Comparison of ENCODE assay signal across 8 cellular contexts in genomic region chr12:66235626-66236281, GRCh38. TPM values are rescaled to one million over a fixed set of nuclear protein-coding genes. Genes with fewer than 3 reads are reported as not detected.
DNase-seq lines count a peak whose midpoint lies in the region; ATAC-seq and TF ChIP-seq lines count a peak whose summit lies in the region.

No MANE protein-coding gene starts in this region.

- H3K36me3 Mint-ChIP-seq in CD8-positive, alpha-beta T cell = no peaks in the 10 kb centered on the region
- no peaks in the 10 kb centered on the region for H3K36me3 Mint-ChIP-seq in naive B cell

- H3K27ac Mint-ChIP-seq in CD8-positive, alpha-beta T cell = no peak overlapping the region
- H3K27ac Mint-ChIP-seq in naive B cell = peak overlapping the region in 2 of 6 donors; percentile 17 to 75

- peaks cover 46% of the 10 kb centered on the region for H3K27me3 Mint-ChIP-seq in CD8-positive, alpha-beta T cell (ENCODE audit: low read depth)
- no peaks in the 10 kb centered on the region for H3K27me3 Mint-ChIP-seq in naive B cell

- peaks cover 7% of the 10 kb centered on the region for H3K4me1 Mint-ChIP-seq in CD8-positive, alpha-beta T cell (ENCODE audit: low read depth)
- H3K4me1 Mint-ChIP-seq in naive B cell = peaks cover 24 to 38% (median 29%) of the 10 kb centered on the region in 3 donors

- no peak overlapping the region for H3K4me3 ChIP-seq in CD8-positive, alpha-beta T cell (ENCODE audit: low read depth, low read length)
- H3K4me3 ChIP-seq in Karpas-422 (ENCODE audit: low read length) = peak overlapping the region; percentile 45; the same call in 1 of the 2 replicates
- H3K4me3 ChIP-seq in choroid plexus epithelial cell (ENCODE audit: low read depth, low read length) = peak overlapping the region; percentile 57

- no peak for TF ChIP-seq CTCF in CD8-positive, alpha-beta T cell (IDR thresholded peaks at IDR 0.05)
- TF ChIP-seq CTCF in choroid plexus epithelial cell (conservative IDR thresholded peaks at IDR 0.05; ENCODE audit: low read depth, low read length) = peak; percentile 35
- TF ChIP-seq CTCF in GM13976 (IDR thresholded peaks at IDR 0.05; ENCODE audit: borderline replicate concordance, control extremely low read depth, extremely low read depth, insufficient read depth, missing control alignments) = no peak

- no peak overlapping the region for H3K9ac ChIP-seq in Karpas-422 (ENCODE audit: low read length)

- no peaks in the 10 kb centered on the region for H3K79me2 ChIP-seq in Karpas-422 (ENCODE audit: low read length)

- in situ Hi-C loops in GM13976 (cut with MboI; ENCODE audit: low sequenced_read_pairs, unreplicated experiment) = no loop called here

- CTCF ChIA-PET in CD8-positive, alpha-beta T cell (lab: Charles Lee) = interaction anchor here (0.9 to 1.0 kb wide), 2 partner anchors 12 to 28 kb away, joined by 3 read pairs; no protein-coding TSS in a partner anchor

- intact Hi-C loops in CD8-positive, alpha-beta T cell (cut with DNase I, micrococcal nuclease) = no loop called here

- ATAC-seq in CD8-positive, alpha-beta T cell = no peak
- ATAC-seq in naive B cell (ENCODE audit: low read depth in 2 of 2) (no peak), GM21526 (IDR thresholded peaks at IDR 0.05; ENCODE audit: low FRiP score, unreplicated experiment) (no peak)

- no peaks in the 10 kb centered on the region for H4K20me1 ChIP-seq in Karpas-422 (ENCODE audit: insufficient read depth, low read depth, low read length)

- H3K27me3 ChIP-seq in CD8-positive, alpha-beta T cell (ENCODE audit: insufficient read depth, low read length) = peaks cover 5% of the 10 kb centered on the region
- no peaks in the 10 kb centered on the region for H3K27me3 ChIP-seq in Karpas-422 (ENCODE audit: low read length)

- H3K9me3 ChIP-seq in CD8-positive, alpha-beta T cell (ENCODE audit: low read length) = no peaks in the 10 kb centered on the region
- H3K9me3 ChIP-seq in Karpas-422 (ENCODE audit: low read length) = no peaks in the 10 kb centered on the region

- H3K27ac ChIP-seq in CD8-positive, alpha-beta T cell (ENCODE audit: low read depth, low read length) = no peak overlapping the region
- H3K27ac ChIP-seq in Karpas-422 (ENCODE audit: low read length) = no peak overlapping the region

- no peaks in the 10 kb centered on the region for H3K9me2 ChIP-seq in Karpas-422 (replicated peaks; ENCODE audit: insufficient read depth, low read length)

- no peaks in the 10 kb centered on the region for H3K36me3 ChIP-seq in CD8-positive, alpha-beta T cell (ENCODE audit: insufficient read depth, low read length)
- H3K36me3 ChIP-seq in Karpas-422 (ENCODE audit: insufficient read depth, low read length) = no peaks in the 10 kb centered on the region

- POLR2A ChIA-PET in CD8-positive, alpha-beta T cell (lab: Charles Lee) = no interaction called here

- peak overlapping the region; percentile 38 for H3K4me3 Mint-ChIP-seq in CD8-positive, alpha-beta T cell
- peak overlapping the region; percentile 64 to 87 (median 81) for H3K4me3 Mint-ChIP-seq in naive B cell

- no peaks in the 10 kb centered on the region for H3K4me1 ChIP-seq in CD8-positive, alpha-beta T cell (ENCODE audit: insufficient read depth, low read length)
- H3K4me1 ChIP-seq in Karpas-422 (ENCODE audit: low read length) = peaks cover 6% of the 10 kb centered on the region

- no peaks in the 10 kb centered on the region for H3K9me3 Mint-ChIP-seq in CD8-positive, alpha-beta T cell
- no peaks in the 10 kb centered on the region for H3K9me3 Mint-ChIP-seq in naive B cell

- peak overlapping the region; percentile 62 for H3K4me2 ChIP-seq in Karpas-422 (ENCODE audit: low read depth, low read length, poor library complexity, severe bottlenecking)

- no peak overlapping the region for H2AFZ ChIP-seq in Karpas-422 (ENCODE audit: low read length)

- no peak for DNase-seq in CD8-positive, alpha-beta T cell
- no peak for DNase-seq in Karpas-422
- peak; percentile 53 for DNase-seq in choroid plexus epithelial cell (ENCODE audit: low read depth)
- DNase-seq in naive B cell = no peak
- DNase-seq in NCI-H2107 (lab: John Stamatoyannopoulos, UW) = no peak
- DNase-seq in HCEC 1CT = no peak
- no peak for DNase-seq in GM13976 (ENCODE audit: low spot score)

RNA-seq across cellular contexts. Expression of gene IRAK3, which starts 46.7 kb away (rescaled TPM):
- total RNA-seq in CD8-positive, alpha-beta T cell = under 1 TPM in 1 of 2 experiments, not detected in 1; 0.08 TPM
- total RNA-seq in Karpas-422 (2014; rRNA removed; shearing (Covaris generic); ENCODE audit: low replicate concordance) = not detected in 2 replicates
- polyA plus RNA-seq in naive B cell (ENCODE audit: low read depth in 6 of 6) = 1 to 10 TPM in 5 of 6 donors, not detected in 1; 1.7 to 7.3 (median 2.1) TPM
